In the genomic region with DNA sequence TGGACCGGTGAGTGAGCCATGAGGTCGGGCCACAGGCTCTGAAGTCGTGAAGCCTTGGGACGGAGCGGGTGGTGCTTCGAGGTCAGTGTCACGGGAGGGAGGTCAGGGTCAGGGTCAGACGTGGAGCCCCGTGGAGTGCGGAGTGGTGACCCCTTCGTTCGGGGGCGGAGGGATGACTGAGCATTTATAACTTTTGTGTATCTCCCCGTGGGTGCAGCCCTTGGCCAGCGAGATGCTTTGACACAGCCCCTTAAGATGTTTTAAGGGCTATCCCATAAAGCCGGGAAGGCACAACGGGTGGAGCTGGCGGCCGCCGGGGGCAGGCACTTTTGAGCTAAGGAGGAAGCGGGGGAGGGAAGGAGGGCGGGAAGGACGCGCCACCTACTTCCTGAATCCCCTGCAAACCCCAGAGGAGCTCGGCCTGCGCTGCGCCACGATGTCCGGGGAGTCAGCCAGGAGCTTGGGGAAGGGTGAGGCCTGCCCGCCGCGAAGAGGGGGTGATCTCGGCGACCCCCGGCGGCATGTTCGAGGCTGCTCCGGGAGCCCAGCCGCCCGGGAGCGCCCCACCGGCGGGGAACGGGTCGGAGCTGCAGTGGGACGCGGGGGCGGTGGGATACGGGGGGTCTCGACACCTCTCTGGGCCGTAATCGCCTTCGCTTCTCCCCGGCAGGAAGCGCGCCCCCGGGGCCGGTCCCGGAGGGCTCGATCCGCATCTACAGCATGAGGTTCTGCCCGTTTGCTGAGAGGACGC, we compare ENCODE assay signal across 8 cellular contexts. TPM values are rescaled to one million over a fixed set of nuclear protein-coding genes. Genes with fewer than 3 reads are reported as not detected.
A peak's percentile ranks its signal among the peaks of the same experiment; 100 is the strongest.
DNase-seq lines count a peak whose midpoint lies in the region; ATAC-seq and TF ChIP-seq lines count a peak whose summit lies in the region.

A gene (plus strand): TSS at position 400 of the 751 bp plus-strand sequence. CDS start 37 bp downstream, at position 437.

- H3K9me3 ChIP-seq in ectodermal cell (ENCODE audit: control insufficient read depth, low read length) (no peaks in the 10 kb centered on the region), liver (ENCODE audit: control insufficient read depth in 4 of 4, low read length in 3 of 4) (no peaks in the 10 kb centered on the region)

- DNase-seq in DMS79 treated with DMSO at 0.1 percent for 48 hours (lab: John Stamatoyannopoulos, UW) (peak; percentile 12), DMS79 (lab: John Stamatoyannopoulos, UW) (no peak), NCI-H2227 treated with DMSO at 0.1 percent for 48 hours (lab: John Stamatoyannopoulos, UW) (peak; percentile 4)
- DNase-seq in activated CD4-positive, alpha-beta T cell treated with anti-CD3 and anti-CD28 coated beads, Interleukin-2, amount 50 U/mL, for 48 hours, result peak; percentile 70 to 76
- peak in 2 of 3 experiments; percentile 23 to 35 for DNase-seq in stimulated activated CD4-positive, alpha-beta T cell treated with anti-CD3 and anti-CD28 coated beads, TNF-alpha, amount 100 ng/mL, for 4 hours (ENCODE audit: low read depth in 3 of 3)

- H3K4me1 ChIP-seq in ectodermal cell (ENCODE audit: control insufficient read depth, insufficient read depth, low read length), result peaks cover 12% of the 10 kb centered on the region
- H3K4me1 ChIP-seq in liver (ENCODE audit: control insufficient read depth in 4 of 4, insufficient read depth in 4 of 4, low read length in 3 of 4), result peaks cover 6 to 66% (median 48%) of the 10 kb centered on the region in 4 donors

- no peak within 1 kb of the TSS for H3K27ac ChIP-seq in ectodermal cell (ENCODE audit: insufficient read depth, low read depth, low read length, poor library complexity, severe bottlenecking)
- peak within 1 kb of the TSS; percentile 99 to 100 for H3K27ac ChIP-seq in liver (ENCODE audit: low read depth in 1 of 2, low read length in 2 of 2)

- peak; percentile 78 for ATAC-seq in HG02763 (IDR thresholded peaks at IDR 0.05; ENCODE audit: unreplicated experiment)

- 1% methylated on average over 63 of the region's 63 CpGs for WGBS in ectodermal cell, 2 experiments
- WGBS in liver, result under 1% methylated on average over 63 of the region's 63 CpGs

- H3K4me3 ChIP-seq in ectodermal cell (ENCODE audit: insufficient read depth, low read depth, low read length) (peak within 1 kb of the TSS; percentile 62), liver (ENCODE audit: low read depth in 1 of 3, low read length in 3 of 3) (peak within 1 kb of the TSS; percentile 71 to 97 (median 80))

- TF ChIP-seq RAD21 in liver (IDR thresholded peaks at IDR 0.05), result peak in 1 of 2 donors; percentile 33

- H3K9ac ChIP-seq in liver (ENCODE audit: low read depth in 1 of 2, low read length in 2 of 2), result peak within 1 kb of the TSS; percentile 88 to 99

- H3K27me3 ChIP-seq in ectodermal cell (ENCODE audit: control insufficient read depth, insufficient read depth, low read length, poor library complexity, severe bottlenecking) (peaks cover 39% of the 10 kb centered on the region), liver (ENCODE audit: control insufficient read depth in 4 of 4, insufficient read depth in 4 of 4, low read length in 3 of 4) (no peaks in the 10 kb centered on the region)

- TF ChIP-seq CTCF in liver (IDR thresholded peaks at IDR 0.05; ENCODE audit: low read depth, low read length, missing input control), result no peak

- H3K36me3 ChIP-seq in ectodermal cell (ENCODE audit: control insufficient read depth, insufficient read depth, low read length), result no peaks in the 10 kb centered on the region
- H3K36me3 ChIP-seq in liver (ENCODE audit: control insufficient read depth in 4 of 4, insufficient read depth in 3 of 4, low read depth in 1 of 4, low read length in 3 of 4), result peaks cover 0 to 6% (median 3%) of the 10 kb centered on the region in 4 donors

TF ChIP-seq in liver, 16 proteins besides CTCF, POLR2A, EP300 and RAD21:
- TF ChIP-seq SP1 (IDR thresholded peaks at IDR 0.05), result peak; percentile 41
- no peak for TF ChIP-seq GABPA (IDR thresholded peaks at IDR 0.05 in 1 of 2, conservative IDR thresholded peaks at IDR 0.05 in 1 of 2)
- peak; percentile 52 for TF ChIP-seq TAF1 (conservative IDR thresholded peaks at IDR 0.05)
- TF ChIP-seq, protein P1, sequence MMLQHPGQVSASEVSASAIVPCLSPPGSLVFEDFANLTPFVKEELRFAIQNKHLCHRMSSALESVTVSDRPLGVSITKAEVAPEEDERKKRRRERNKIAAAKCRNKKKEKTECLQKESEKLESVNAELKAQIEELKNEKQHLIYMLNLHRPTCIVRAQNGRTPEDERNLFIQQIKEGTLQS (IDR thresholded peaks at IDR 0.05), result no peak
- TF ChIP-seq EGR1 (IDR thresholded peaks at IDR 0.05; ENCODE audit: low read depth in 2 of 2), result peak; percentile 42 to 51
- no peak for TF ChIP-seq JUND (IDR thresholded peaks at IDR 0.05)
- TF ChIP-seq RXRA (IDR thresholded peaks at IDR 0.05), result peak; percentile 44 to 75
- TF ChIP-seq YY1 (IDR thresholded peaks at IDR 0.05), result peak; percentile 53
- TF ChIP-seq, protein P2, sequence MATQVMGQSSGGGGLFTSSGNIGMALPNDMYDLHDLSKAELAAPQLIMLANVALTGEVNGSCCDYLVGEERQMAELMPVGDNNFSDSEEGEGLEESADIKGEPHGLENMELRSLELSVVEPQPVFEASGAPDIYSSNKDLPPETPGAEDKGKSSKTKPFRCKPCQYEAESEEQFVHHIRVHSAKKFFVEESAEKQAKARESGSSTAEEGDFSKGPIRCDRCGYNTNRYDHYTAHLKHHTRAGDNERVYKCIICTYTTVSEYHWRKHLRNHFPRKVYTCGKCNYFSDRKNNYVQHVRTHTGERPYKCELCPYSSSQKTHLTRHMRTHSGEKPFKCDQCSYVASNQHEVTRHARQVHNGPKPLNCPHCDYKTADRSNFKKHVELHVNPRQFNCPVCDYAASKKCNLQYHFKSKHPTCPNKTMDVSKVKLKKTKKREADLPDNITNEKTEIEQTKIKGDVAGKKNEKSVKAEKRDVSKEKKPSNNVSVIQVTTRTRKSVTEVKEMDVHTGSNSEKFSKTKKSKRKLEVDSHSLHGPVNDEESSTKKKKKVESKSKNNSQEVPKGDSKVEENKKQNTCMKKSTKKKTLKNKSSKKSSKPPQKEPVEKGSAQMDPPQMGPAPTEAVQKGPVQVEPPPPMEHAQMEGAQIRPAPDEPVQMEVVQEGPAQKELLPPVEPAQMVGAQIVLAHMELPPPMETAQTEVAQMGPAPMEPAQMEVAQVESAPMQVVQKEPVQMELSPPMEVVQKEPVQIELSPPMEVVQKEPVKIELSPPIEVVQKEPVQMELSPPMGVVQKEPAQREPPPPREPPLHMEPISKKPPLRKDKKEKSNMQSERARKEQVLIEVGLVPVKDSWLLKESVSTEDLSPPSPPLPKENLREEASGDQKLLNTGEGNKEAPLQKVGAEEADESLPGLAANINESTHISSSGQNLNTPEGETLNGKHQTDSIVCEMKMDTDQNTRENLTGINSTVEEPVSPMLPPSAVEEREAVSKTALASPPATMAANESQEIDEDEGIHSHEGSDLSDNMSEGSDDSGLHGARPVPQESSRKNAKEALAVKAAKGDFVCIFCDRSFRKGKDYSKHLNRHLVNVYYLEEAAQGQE (IDR thresholded peaks at IDR 0.05), result peak; percentile 65
- TF ChIP-seq HNF4G (IDR thresholded peaks at IDR 0.05), result no peak
- no peak for TF ChIP-seq FOXA2 (IDR thresholded peaks at IDR 0.05)
- TF ChIP-seq NR2F2 (IDR thresholded peaks at IDR 0.05), result peak; percentile 97
- peak; percentile 22 to 40 for TF ChIP-seq HNF4A (conservative IDR thresholded peaks at IDR 0.05)
- no peak for TF ChIP-seq FOXA1 (IDR thresholded peaks at IDR 0.05)
- TF ChIP-seq, protein P3, sequence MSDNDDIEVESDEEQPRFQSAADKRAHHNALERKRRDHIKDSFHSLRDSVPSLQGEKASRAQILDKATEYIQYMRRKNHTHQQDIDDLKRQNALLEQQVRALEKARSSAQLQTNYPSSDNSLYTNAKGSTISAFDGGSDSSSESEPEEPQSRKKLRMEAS (IDR thresholded peaks at IDR 0.05), result peak; percentile 25
- TF ChIP-seq, protein P4, sequence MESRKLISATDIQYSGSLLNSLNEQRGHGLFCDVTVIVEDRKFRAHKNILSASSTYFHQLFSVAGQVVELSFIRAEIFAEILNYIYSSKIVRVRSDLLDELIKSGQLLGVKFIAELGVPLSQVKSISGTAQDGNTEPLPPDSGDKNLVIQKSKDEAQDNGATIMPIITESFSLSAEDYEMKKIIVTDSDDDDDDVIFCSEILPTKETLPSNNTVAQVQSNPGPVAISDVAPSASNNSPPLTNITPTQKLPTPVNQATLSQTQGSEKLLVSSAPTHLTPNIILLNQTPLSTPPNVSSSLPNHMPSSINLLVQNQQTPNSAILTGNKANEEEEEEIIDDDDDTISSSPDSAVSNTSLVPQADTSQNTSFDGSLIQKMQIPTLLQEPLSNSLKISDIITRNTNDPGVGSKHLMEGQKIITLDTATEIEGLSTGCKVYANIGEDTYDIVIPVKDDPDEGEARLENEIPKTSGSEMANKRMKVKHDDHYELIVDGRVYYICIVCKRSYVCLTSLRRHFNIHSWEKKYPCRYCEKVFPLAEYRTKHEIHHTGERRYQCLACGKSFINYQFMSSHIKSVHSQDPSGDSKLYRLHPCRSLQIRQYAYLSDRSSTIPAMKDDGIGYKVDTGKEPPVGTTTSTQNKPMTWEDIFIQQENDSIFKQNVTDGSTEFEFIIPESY (IDR thresholded peaks at IDR 0.05), result no peak

RNA-seq across cellular contexts. Expression of the gene that starts here (rescaled TPM):
- polyA plus RNA-seq in ectodermal cell (2013, experiment 1 of 4), result 30.9 TPM
- 31.6 TPM for polyA plus RNA-seq in ectodermal cell (2013, experiment 2 of 4)
- 37.3 TPM for polyA plus RNA-seq in ectodermal cell (2013, experiment 3 of 4)
- 34.9 TPM for polyA plus RNA-seq in ectodermal cell (2013, experiment 4 of 4)
- 100 to 1,000 TPM; 137 to 156 TPM for total RNA-seq in liver
- polyA plus RNA-seq in liver, result 100 to 1,000 TPM; 266 to 349 TPM
